In the genomic region with DNA sequence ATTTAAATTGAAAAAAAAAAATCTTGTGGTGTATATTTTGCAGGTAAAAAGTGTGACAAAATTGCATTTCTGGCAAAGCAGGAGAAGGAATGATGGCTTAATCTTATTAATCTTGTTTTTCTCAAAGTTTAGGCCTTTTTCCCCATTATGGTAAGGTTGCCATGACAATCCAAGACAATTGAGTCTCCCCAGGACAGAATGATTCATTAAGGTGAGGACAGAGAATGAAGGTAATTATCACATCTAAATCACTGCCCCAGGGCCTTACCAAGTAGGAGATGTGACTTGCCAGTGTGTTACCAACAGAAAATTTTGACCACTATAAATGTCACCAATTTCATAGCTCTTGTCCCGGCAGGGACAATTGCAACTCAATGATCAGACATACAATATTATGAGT, we compare ENCODE assay signal across 6 cellular contexts.
"Had no signal": no experiment of that assay in that cellular context is flagged by ENCODE, and none has a peak within 500 bp of the region (broad histone marks: within the 10 kb centered on the region; RNA-seq: fewer than 3 reads in every experiment).

No MANE protein-coding gene starts in this region.

- H2AFZ ChIP-seq: GM23248 had no signal

- H3K4me3 ChIP-seq: GM23248, K562 had no signal

- DNase-seq: GM23248, H9, HCEC 1CT, IMR-90, KG1 had no signal

- H3K4me3 Mint-ChIP-seq: H9 had no signal

- H3K9me3 Mint-ChIP-seq: H9 had no signal

- H3K9ac ChIP-seq: GM23248 had no signal

- H3K27ac ChIP-seq: GM23248 had no signal

- H3K27ac Mint-ChIP-seq: H9 had no signal

- ATAC-seq: K562 had no signal
